Comparison of ENCODE assay signal across 4 cellular contexts in the genomic region with DNA sequence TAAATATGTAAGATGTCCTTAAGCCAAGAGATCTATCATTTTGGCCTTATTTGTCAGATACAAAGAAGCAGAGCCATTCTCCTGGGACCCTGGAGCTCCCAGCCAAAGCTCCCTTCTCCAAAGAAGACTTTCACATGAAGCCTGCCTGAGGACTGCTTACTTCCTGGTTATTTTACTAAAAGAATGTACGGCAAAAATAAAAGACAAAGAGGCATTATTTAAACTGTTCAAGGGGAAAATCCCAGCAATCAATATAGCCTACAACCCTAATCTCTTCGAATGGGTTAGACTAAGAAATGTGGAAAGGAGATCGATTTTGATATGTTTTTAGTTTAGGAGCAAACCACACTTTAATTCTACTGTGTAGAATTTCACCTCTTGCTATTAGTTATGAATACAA.
"Had no signal": no experiment of that assay in that cellular context is flagged by ENCODE, and none has a peak within 500 bp of the region (broad histone marks: within the 10 kb centered on the region; RNA-seq: fewer than 3 reads in every experiment).

No MANE protein-coding gene starts in this region.

- H3K4me3 Mint-ChIP-seq: GM23338, H9 had no signal

- H3K4me1 Mint-ChIP-seq: GM23338 had no signal

- ATAC-seq: GM23338 had no signal

- H2AFZ ChIP-seq: GM23338 had no signal

- H3K4me2 ChIP-seq: GM23338 had no signal

- H3K27ac Mint-ChIP-seq: GM23338, H9 had no signal

- DNase-seq: H9, HCEC 1CT, IMR-90 had no signal

- H3K9me3 Mint-ChIP-seq: GM23338 had no signal

- H3K4me3 ChIP-seq: GM23338 had no signal
